Comparison of ENCODE assay signal across 33 cellular contexts in genomic region chr6:37659561-37659960, GRCh38.
"Had no signal": no experiment of that assay in that cellular context is flagged by ENCODE, and none has a peak within 500 bp of the region (broad histone marks: within the 10 kb centered on the region; RNA-seq: fewer than 3 reads in every experiment).

No MANE protein-coding gene starts in this region.

- H3K4me1 ChIP-seq: adrenal gland, body of pancreas, breast epithelium had no signal

- H3K27me3 ChIP-seq: adrenal gland, body of pancreas, brain microvascular endothelial cell, breast epithelium had no signal

- H3K9me3 ChIP-seq: adrenal gland, body of pancreas had no signal

- H3K36me3 ChIP-seq: adrenal gland, brain microvascular endothelial cell, breast epithelium had no signal

- DNase-seq: activated CD4-positive, alpha-beta memory T cell treated with anti-CD3 and anti-CD28 coated beads for 36 hours; activated CD4-positive, alpha-beta T cell treated with anti-CD3 and anti-CD28 coated beads for 1 hour; activated CD4-positive, alpha-beta T cell treated with anti-CD3 and anti-CD28 coated beads for 36 hours; activated CD4-positive, alpha-beta T cell treated with anti-CD3 and anti-CD28 coated beads for 48 hours; activated CD4-positive, alpha-beta T cell treated with anti-CD3 and anti-CD28 coated beads, Interleukin-2, amount 10 ng/mL, durations not matched to agents 7 days and 5 days; activated CD4-positive, CD25-positive, alpha-beta regulatory T cell; activated CD8-positive, alpha-beta memory T cell treated with anti-CD3 and anti-CD28 coated beads, Interleukin-2, amount 50 U/mL, for 4 hours; activated CD8-positive, alpha-beta T cell treated with anti-CD3 and anti-CD28 coated beads for 36 hours; activated effector memory CD4-positive, alpha-beta T cell treated with anti-CD3 and anti-CD28 coated beads, Interleukin-2, amount 50 U/mL, for 16 hours; activated gamma-delta T cell treated with Interleukin-2 at 50 U/mL for 16 hours; activated naive CD4-positive, alpha-beta T cell; activated naive CD4-positive, alpha-beta T cell treated with anti-CD3 and anti-CD28 coated beads for 36 hours; activated naive CD4-positive, alpha-beta T cell treated with anti-CD3 and anti-CD28 coated beads, Interleukin-2, amount 50 U/mL, for 16 hours; activated naive CD8-positive, alpha-beta T cell treated with anti-CD3 and anti-CD28 coated beads for 36 hours; activated T-cell treated with anti-CD3 and anti-CD28 coated beads for 4 hours; activated T-cell treated with anti-CD3 and anti-CD28 coated beads, Interleukin-2, amount 50 U/mL, for 1 hour; activated T-cell treated with anti-CD3 and anti-CD28 coated beads, Interleukin-2, amount 50 U/mL, for 4 hours; activated T-cell treated with anti-CD3 and anti-CD28 coated beads, Interleukin-2, amount 50 U/mL, for 72 hours; adrenal gland; amniotic stem cell; aorta; body of pancreas; brain microvascular endothelial cell; central memory CD4-positive, alpha-beta T cell; T-helper 1 cell; T-helper 2 cell; T-helper 9 cell; WERI-Rb-1 had no signal

- H3K4me3 ChIP-seq: adrenal gland, body of pancreas, breast epithelium had no signal

- H3K27ac ChIP-seq: adrenal gland, body of pancreas, brain microvascular endothelial cell, breast epithelium, WERI-Rb-1 had no signal

- ATAC-seq: activated CD4-positive, alpha-beta T cell treated with anti-CD3 and anti-CD28 coated beads for 36 hours; activated CD4-positive, CD25-positive, alpha-beta regulatory T cell treated with anti-CD3 and anti-CD28 coated beads, Interleukin-2, amount 50 U/mL, for 24 hours; activated CD8-positive, alpha-beta T cell treated with anti-CD3 and anti-CD28 coated beads for 36 hours; activated naive CD4-positive, alpha-beta T cell treated with anti-CD3 and anti-CD28 coated beads, Interleukin-2, amount 50 U/mL, for 72 hours; activated T-cell treated with anti-CD3 and anti-CD28 coated beads, Interleukin-2, amount 50 U/mL, for 4 hours; activated T-cell treated with anti-CD3 and anti-CD28 coated beads, Interleukin-2, amount 50 U/mL, for 72 hours; activated T-helper 17 cell treated with anti-CD3 and anti-CD28 coated beads, Interleukin-2, amount 50 U/mL, for 72 hours; body of pancreas; WTC11 had no signal
